ENCODE assay signal across 8 cellular contexts in the genomic region with DNA sequence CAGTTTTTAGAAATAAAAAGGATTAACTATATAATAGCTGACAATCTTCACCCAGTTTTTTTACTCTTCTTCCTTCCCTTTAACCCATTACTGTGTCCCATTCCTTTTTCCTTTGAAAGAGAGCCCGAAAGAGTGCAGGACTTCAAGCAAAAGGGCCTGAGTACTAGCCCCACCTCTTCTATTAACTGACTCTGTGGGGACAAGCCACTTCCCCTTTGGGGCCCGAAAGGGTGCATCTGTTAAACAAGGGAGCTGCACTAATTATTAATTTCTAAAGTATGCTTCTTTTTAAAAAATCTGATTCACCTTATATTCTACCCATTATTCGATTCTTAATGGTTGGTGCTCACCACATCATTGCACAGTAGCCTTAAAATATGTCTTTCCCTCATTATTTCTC. TPM values are rescaled to one million over a fixed set of nuclear protein-coding genes. Genes with fewer than 3 reads are reported as not detected.
A peak's percentile ranks its signal among the peaks of the same experiment; 100 is the strongest.
DNase-seq lines count a peak whose midpoint lies in the region; ATAC-seq and TF ChIP-seq lines count a peak whose summit lies in the region.

No MANE protein-coding gene starts in this region.

- H3K4me1 ChIP-seq in mesenchymal stem cell (ENCODE audit: control insufficient read depth, insufficient read depth, low read depth, low read length) (peaks cover 4% of the 10 kb centered on the region), aorta (ENCODE audit: control insufficient read depth in 1 of 2, insufficient read depth in 2 of 2, low read length in 2 of 2) (peaks cover 0 to 3% of the 10 kb centered on the region in 2 donors)

- H4K8ac ChIP-seq in mesenchymal stem cell (ENCODE audit: low read length), result no peak overlapping the region

- no peak overlapping the region for H3K9ac ChIP-seq in SU-DHL-6 (ENCODE audit: low read length)
- H3K9ac ChIP-seq in mesenchymal stem cell (ENCODE audit: low read length), result peak overlapping the region; percentile 8

- no peak overlapping the region for H3K14ac ChIP-seq in mesenchymal stem cell (ENCODE audit: low read length in 2 of 2)

- ATAC-seq in GM21723 (IDR thresholded peaks at IDR 0.05; ENCODE audit: unreplicated experiment) (peak; percentile 33), HG02571 (IDR thresholded peaks at IDR 0.05; ENCODE audit: unreplicated experiment) (no peak), aorta (ENCODE audit: low FRiP score) (no peak)

- no peaks in the 10 kb centered on the region for H3K9me2 ChIP-seq in SU-DHL-6 (replicated peaks; ENCODE audit: insufficient read depth, low read length)

- intact Hi-C loops in posterior cingulate gyrus (cut with DNase I) (loop anchor here (5.0 kb wide), 1 partner anchor 70 kb away; no protein-coding TSS in a partner anchor), aorta (cut with DNase I) (loop anchor here in 1 of 2 donors (10.0 kb wide), 1 partner anchor 67 kb away; no protein-coding TSS in a partner anchor)

- peak overlapping the region; percentile 78 for H3K4me2 ChIP-seq in SU-DHL-6 (ENCODE audit: low read depth, low read length, poor library complexity, severe bottlenecking)
- peak overlapping the region; percentile 61 for H3K4me2 ChIP-seq in mesenchymal stem cell (ENCODE audit: low read length, poor library complexity, severe bottlenecking)

- H2BK15ac ChIP-seq in mesenchymal stem cell (ENCODE audit: low read depth, poor library complexity, severe bottlenecking), result no peak overlapping the region

- H4K20me1 ChIP-seq in SU-DHL-6 (ENCODE audit: low read depth, low read length), result peaks cover 3% of the 10 kb centered on the region; the same call in 1 of the 2 replicates

- no peak overlapping the region for H2BK120ac ChIP-seq in mesenchymal stem cell (ENCODE audit: low read depth, low read length)

- H3K79me2 ChIP-seq in SU-DHL-6 (ENCODE audit: insufficient read depth, low read length), result peaks cover 42% of the 10 kb centered on the region

- H2AFZ ChIP-seq in SU-DHL-6 (ENCODE audit: low read depth, low read length, severe bottlenecking) (no peak overlapping the region), mesenchymal stem cell (ENCODE audit: low read depth, low read length) (no peak overlapping the region)

- H3K27me3 ChIP-seq in SU-DHL-6 (ENCODE audit: low read length) (no peaks in the 10 kb centered on the region), mesenchymal stem cell (ENCODE audit: control insufficient read depth in 1 of 2, insufficient read depth in 1 of 2, low read length in 2 of 2) (no peaks in the 10 kb centered on the region), aorta (ENCODE audit: control insufficient read depth in 1 of 2, insufficient read depth in 2 of 2, low read length in 1 of 2) (no peaks in the 10 kb centered on the region)

- no peak overlapping the region for H2BK5ac ChIP-seq in mesenchymal stem cell (ENCODE audit: low read depth, low read length, poor library complexity, severe bottlenecking)

- H3K18ac ChIP-seq in mesenchymal stem cell (ENCODE audit: low read depth in 1 of 2, low read length in 2 of 2), result no peak overlapping the region

- H3K9me3 ChIP-seq in SU-DHL-6 (ENCODE audit: insufficient read depth, low read length) (no peaks in the 10 kb centered on the region), mesenchymal stem cell (ENCODE audit: control insufficient read depth, low read length) (no peaks in the 10 kb centered on the region), aorta (ENCODE audit: control insufficient read depth, low read length) (no peaks in the 10 kb centered on the region)

- H3K36me3 ChIP-seq in SU-DHL-6 (ENCODE audit: low read length) (no peaks in the 10 kb centered on the region), mesenchymal stem cell (ENCODE audit: control insufficient read depth in 1 of 2, insufficient read depth in 2 of 2, low read depth in 1 of 2, low read length in 2 of 2) (no peaks in the 10 kb centered on the region), aorta (ENCODE audit: control insufficient read depth in 1 of 2, insufficient read depth in 2 of 2, low read length in 1 of 2) (no peaks in the 10 kb centered on the region)

- no peak overlapping the region for H2BK12ac ChIP-seq in mesenchymal stem cell (ENCODE audit: low read length in 2 of 2)

- peaks cover 3% of the 10 kb centered on the region for H3K79me1 ChIP-seq in mesenchymal stem cell (replicated peaks; ENCODE audit: low read length, poor library complexity, severe bottlenecking)

- 77% methylated on average over 2 of the region's 3 CpGs for WGBS in mesenchymal stem cell
- 80 to 83% methylated on average over 3 of the region's 3 CpGs for WGBS in aorta, 2 donors

- peaks cover 15% of the 10 kb centered on the region for H3F3A ChIP-seq in SU-DHL-6 (ENCODE audit: insufficient read depth)

- no peak overlapping the region for H3K4ac ChIP-seq in mesenchymal stem cell (ENCODE audit: low read depth in 1 of 2, low read length in 2 of 2)

- no peak overlapping the region for H3K23ac ChIP-seq in mesenchymal stem cell (ENCODE audit: low read length in 2 of 2)

- no peak overlapping the region for H4K91ac ChIP-seq in mesenchymal stem cell (ENCODE audit: low read length)

- peak; percentile 35 for DNase-seq in GF-D8 (lab: John Stamatoyannopoulos, UW)
- no peak for DNase-seq in mesenchymal stem cell
- no peak for DNase-seq in A172 (ENCODE audit: low spot score)
- DNase-seq in posterior cingulate gyrus, result no peak
- no peak for DNase-seq in aorta

- no peak overlapping the region for H3K4me3 ChIP-seq in SU-DHL-6 (ENCODE audit: insufficient read depth, low read length, poor library complexity, severe bottlenecking)
- H3K4me3 ChIP-seq in mesenchymal stem cell (ENCODE audit: insufficient read depth in 1 of 2, low read depth in 1 of 2, low read length in 2 of 2), result peak overlapping the region in 1 of 2 experiments; percentile 93
- H3K4me3 ChIP-seq in aorta (ENCODE audit: low read length in 2 of 2), result no peak overlapping the region

- TF ChIP-seq CTCF in SU-DHL-6 (IDR thresholded peaks at IDR 0.05; ENCODE audit: insufficient read depth, low read length, poor library complexity, severe bottlenecking), result no peak

- no peak overlapping the region for H2AK5ac ChIP-seq in mesenchymal stem cell (ENCODE audit: low read length, severe bottlenecking)

- no peak overlapping the region for H3K27ac ChIP-seq in SU-DHL-6 (ENCODE audit: low read depth, low read length)
- no peak overlapping the region for H3K27ac ChIP-seq in mesenchymal stem cell (ENCODE audit: low read length, poor library complexity, severe bottlenecking)
- H3K27ac ChIP-seq in aorta (ENCODE audit: low read depth in 1 of 2, low read length in 2 of 2), result peak overlapping the region in 1 of 2 donors; percentile 46

RNA-seq across cellular contexts. Expression of gene USP24, which starts 3.3 kb away (rescaled TPM):
- polyA plus RNA-seq in mesenchymal stem cell (2013, experiment 1 of 2), result 14.4 TPM
- 13.3 TPM for polyA plus RNA-seq in mesenchymal stem cell (2013, experiment 2 of 2)
- 20.6 and 22.1 TPM in 2 replicates for total RNA-seq in A172 (2014; rRNA removed; shearing (Covaris generic))
- 10 to 100 TPM; 45.8 to 54.4 TPM for total RNA-seq in aorta
- 10 to 100 TPM in 1 of 2 donors, 1 to 10 TPM in 1; 4.4 to 13.9 TPM for polyA plus RNA-seq in aorta
